In genomic region chr20:32608664-32609015, GRCh38 we compare ENCODE assay signal across 21 cellular contexts.
"Had no signal": no experiment of that assay in that cellular context is flagged by ENCODE, and none has a peak within 500 bp of the region (broad histone marks: within the 10 kb centered on the region; RNA-seq: fewer than 3 reads in every experiment).

No MANE protein-coding gene starts in this region.

- H3K4me3 Mint-ChIP-seq: activated CD4-positive, alpha-beta memory T cell treated with anti-CD3 and anti-CD28 coated beads, Interleukin-2, amount 10 ng/mL, durations not matched to agents 7 days and 5 days; activated CD4-positive, alpha-beta T cell treated with anti-CD3 and anti-CD28 coated beads, Interleukin-2, amount 10 ng/mL, durations not matched to agents 7 days and 5 days; activated T-cell treated with anti-CD3 and anti-CD28 coated beads, Interleukin-2, amount 50 U/mL, for 24 hours; nephron progenitor cell had no signal

- H3K9ac ChIP-seq: parathyroid adenoma had no signal

- H3K4me1 ChIP-seq: gastrocnemius medialis, parathyroid adenoma, tibial nerve had no signal

- H3K27ac Mint-ChIP-seq: activated CD4-positive, alpha-beta memory T cell treated with anti-CD3 and anti-CD28 coated beads, Interleukin-2, amount 10 ng/mL, durations not matched to agents 7 days and 5 days; activated T-cell treated with anti-CD3 and anti-CD28 coated beads, Interleukin-2, amount 50 U/mL, for 24 hours; nephron progenitor cell had no signal

- H3K27me3 ChIP-seq: gastrocnemius medialis had no signal

- H3K27me3 Mint-ChIP-seq: activated CD4-positive, alpha-beta memory T cell treated with anti-CD3 and anti-CD28 coated beads, Interleukin-2, amount 10 ng/mL, durations not matched to agents 7 days and 5 days; activated T-cell treated with anti-CD3 and anti-CD28 coated beads, Interleukin-2, amount 50 U/mL, for 24 hours had no signal

- H3K27ac ChIP-seq: gastrocnemius medialis, parathyroid adenoma, psoas muscle, tibial nerve had no signal

- ATAC-seq: gastrocnemius medialis, left cardiac atrium had no signal

- H3K9me3 Mint-ChIP-seq: activated CD4-positive, alpha-beta memory T cell treated with anti-CD3 and anti-CD28 coated beads, Interleukin-2, amount 10 ng/mL, durations not matched to agents 7 days and 5 days; activated T-cell treated with anti-CD3 and anti-CD28 coated beads, Interleukin-2, amount 50 U/mL, for 24 hours; nephron progenitor cell had no signal

- H2AFZ ChIP-seq: parathyroid adenoma had no signal

- H3K4me3 ChIP-seq: gastrocnemius medialis, psoas muscle, tibial nerve had no signal

- DNase-seq: activated CD4-positive, alpha-beta memory T cell treated with anti-CD3 and anti-CD28 coated beads, Interleukin-2, amount 10 ng/mL, durations not matched to agents 7 days and 5 days; activated CD4-positive, alpha-beta T cell treated with anti-CD3 and anti-CD28 coated beads for 1 hour; activated CD4-positive, alpha-beta T cell treated with anti-CD3 and anti-CD28 coated beads, Interleukin-2, amount 10 ng/mL, durations not matched to agents 7 days and 5 days; activated CD8-positive, alpha-beta memory T cell treated with anti-CD3 and anti-CD28 coated beads, Interleukin-2, amount 50 U/mL, for 48 hours; activated gamma-delta T cell; activated naive CD4-positive, alpha-beta T cell treated with anti-CD3 and anti-CD28 coated beads, Interleukin-2, amount 50 U/mL, for 16 hours; activated T-cell treated with anti-CD3 and anti-CD28 coated beads, Interleukin-2, amount 50 U/mL, for 24 hours; effector CD8-positive, alpha-beta T cell; gastrocnemius medialis; hippocampal formation; left cardiac atrium; left ventricle myocardium superior; nephron progenitor cell; nucleus accumbens; psoas muscle; stimulated activated CD4-positive, alpha-beta T cell treated with anti-CD3 and anti-CD28 coated beads, Interleukin-15, amount 100 ng/mL, for 24 hours; stimulated activated CD4-positive, alpha-beta T cell treated with anti-CD3 and anti-CD28 coated beads, Interleukin-2, amount 100 ng/mL, for 24 hours; stimulated activated naive CD4-positive, alpha-beta T cell; T-helper 2 cell had no signal

- H3K79me2 ChIP-seq: parathyroid adenoma had no signal

- H3K9me3 ChIP-seq: gastrocnemius medialis, psoas muscle, tibial nerve had no signal

- H3K36me3 ChIP-seq: gastrocnemius medialis, tibial nerve had no signal

- H3K4me1 Mint-ChIP-seq: activated CD4-positive, alpha-beta memory T cell treated with anti-CD3 and anti-CD28 coated beads, Interleukin-2, amount 10 ng/mL, durations not matched to agents 7 days and 5 days had no signal
